1 cellular context compared by ENCODE assay signal in the genomic region with DNA sequence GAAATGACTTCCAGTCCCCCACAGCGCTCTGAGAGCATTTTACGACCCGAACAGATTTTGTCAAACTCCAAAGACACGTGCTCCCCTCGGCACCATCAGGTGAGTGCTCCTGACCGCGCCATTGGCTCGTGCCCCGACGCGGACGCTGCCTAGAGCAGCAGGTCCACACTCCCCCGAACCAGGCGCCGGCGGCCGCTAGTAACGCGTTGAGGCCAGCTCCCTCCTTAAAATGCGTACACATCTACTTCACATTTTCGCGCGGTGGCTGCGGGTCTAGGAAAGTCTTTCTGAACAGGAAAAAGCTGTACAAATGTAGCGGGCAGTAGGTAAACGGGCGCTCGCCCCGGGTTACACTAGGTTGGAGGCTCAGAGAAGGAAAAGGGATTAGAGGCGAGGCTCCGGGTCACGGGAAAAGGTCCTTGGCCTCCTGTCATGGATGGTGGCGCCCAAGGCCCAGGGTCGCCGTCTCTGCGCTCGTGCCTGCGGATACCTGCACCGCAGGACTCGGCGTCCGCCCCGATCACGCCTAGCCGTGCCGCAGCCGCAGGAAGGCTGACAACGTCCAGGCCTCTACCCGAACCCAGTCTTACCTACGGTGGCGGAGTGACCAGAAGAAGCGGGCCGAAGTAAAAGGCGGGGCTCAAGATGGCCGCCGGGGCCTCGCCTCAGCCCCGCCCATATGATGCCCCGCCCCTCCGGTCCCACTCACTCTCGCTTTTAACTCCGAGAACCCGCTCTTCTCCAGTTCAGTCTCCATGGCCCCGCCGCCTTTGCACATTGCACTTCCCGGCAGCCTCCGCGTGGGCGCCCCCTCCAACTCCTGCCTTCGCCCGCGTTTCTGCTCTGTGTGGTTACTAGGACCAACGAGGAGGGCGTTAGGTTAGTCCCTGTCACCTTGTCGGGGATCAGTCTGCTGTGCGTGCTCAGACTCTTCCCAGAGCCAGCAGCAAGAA.
TF ChIP-seq lines count a peak whose summit lies in the region.

A gene with protein sequence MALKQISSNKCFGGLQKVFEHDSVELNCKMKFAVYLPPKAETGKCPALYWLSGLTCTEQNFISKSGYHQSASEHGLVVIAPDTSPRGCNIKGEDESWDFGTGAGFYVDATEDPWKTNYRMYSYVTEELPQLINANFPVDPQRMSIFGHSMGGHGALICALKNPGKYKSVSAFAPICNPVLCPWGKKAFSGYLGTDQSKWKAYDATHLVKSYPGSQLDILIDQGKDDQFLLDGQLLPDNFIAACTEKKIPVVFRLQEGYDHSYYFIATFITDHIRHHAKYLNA (minus strand): TSS at position 647 of the 953 bp plus-strand sequence. CDS start 5,748 bp downstream, outside the sequence.

TF ChIP-seq in GM12878, 131 proteins besides CTCF, POLR2A, EP300 and RAD21 (continued from another document and continues in another):
- TF ChIP-seq, protein P1, sequence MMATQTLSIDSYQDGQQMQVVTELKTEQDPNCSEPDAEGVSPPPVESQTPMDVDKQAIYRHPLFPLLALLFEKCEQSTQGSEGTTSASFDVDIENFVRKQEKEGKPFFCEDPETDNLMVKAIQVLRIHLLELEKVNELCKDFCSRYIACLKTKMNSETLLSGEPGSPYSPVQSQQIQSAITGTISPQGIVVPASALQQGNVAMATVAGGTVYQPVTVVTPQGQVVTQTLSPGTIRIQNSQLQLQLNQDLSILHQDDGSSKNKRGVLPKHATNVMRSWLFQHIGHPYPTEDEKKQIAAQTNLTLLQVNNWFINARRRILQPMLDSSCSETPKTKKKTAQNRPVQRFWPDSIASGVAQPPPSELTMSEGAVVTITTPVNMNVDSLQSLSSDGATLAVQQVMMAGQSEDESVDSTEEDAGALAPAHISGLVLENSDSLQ (IDR thresholded peaks at IDR 0.05): no peak
- TF ChIP-seq, protein P2, sequence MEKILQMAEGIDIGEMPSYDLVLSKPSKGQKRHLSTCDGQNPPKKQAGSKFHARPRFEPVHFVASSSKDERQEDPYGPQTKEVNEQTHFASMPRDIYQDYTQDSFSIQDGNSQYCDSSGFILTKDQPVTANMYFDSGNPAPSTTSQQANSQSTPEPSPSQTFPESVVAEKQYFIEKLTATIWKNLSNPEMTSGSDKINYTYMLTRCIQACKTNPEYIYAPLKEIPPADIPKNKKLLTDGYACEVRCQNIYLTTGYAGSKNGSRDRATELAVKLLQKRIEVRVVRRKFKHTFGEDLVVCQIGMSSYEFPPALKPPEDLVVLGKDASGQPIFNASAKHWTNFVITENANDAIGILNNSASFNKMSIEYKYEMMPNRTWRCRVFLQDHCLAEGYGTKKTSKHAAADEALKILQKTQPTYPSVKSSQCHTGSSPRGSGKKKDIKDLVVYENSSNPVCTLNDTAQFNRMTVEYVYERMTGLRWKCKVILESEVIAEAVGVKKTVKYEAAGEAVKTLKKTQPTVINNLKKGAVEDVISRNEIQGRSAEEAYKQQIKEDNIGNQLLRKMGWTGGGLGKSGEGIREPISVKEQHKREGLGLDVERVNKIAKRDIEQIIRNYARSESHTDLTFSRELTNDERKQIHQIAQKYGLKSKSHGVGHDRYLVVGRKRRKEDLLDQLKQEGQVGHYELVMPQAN (conservative IDR thresholded peaks at IDR 0.05): peak; percentile 68; the same call in 1 of the 2 replicates
- TF ChIP-seq PAX5 (IDR thresholded peaks at IDR 0.05; ENCODE audit: borderline replicate concordance, low read depth, low read length) (peak; percentile 55; the same call in 1 of the 2 replicates), CREM (IDR thresholded peaks at IDR 0.05; ENCODE audit: low read depth) (peak; percentile 21; the same call in 1 of the 2 replicates), IKZF2 (IDR thresholded peaks at IDR 0.05) (no peak; a peak in 2 of 4 replicates), TCF12 (IDR thresholded peaks at IDR 0.05; ENCODE audit: low read depth, low read length) (no peak), HDAC2 (IDR thresholded peaks at IDR 0.05) (no peak), ZSCAN29 (IDR thresholded peaks at IDR 0.05) (no peak), CBFB (IDR thresholded peaks at IDR 0.05; ENCODE audit: low read depth) (no peak; the same call in none of the 2 replicates), SIX5 (IDR thresholded peaks at IDR 0.05; ENCODE audit: low read depth, low read length, severe bottlenecking) (no peak), SUZ12 (IDR thresholded peaks at IDR 0.05; ENCODE audit: unreplicated experiment) (no peak), PML (IDR thresholded peaks at IDR 0.05; ENCODE audit: low read length) (no peak; the same call in 1 of the 2 replicates), SRF (IDR thresholded peaks at IDR 0.05; ENCODE audit: low read depth in 2 of 2, low read length in 2 of 2) (no peak), ATF7 (IDR thresholded peaks at IDR 0.05; ENCODE audit: low read depth) (no peak), MYC (IDR thresholded peaks at IDR 0.05; ENCODE audit: insufficient read depth, insufficient read length, insufficient replicate concordance, low read length, severe bottlenecking) (no peak), NFXL1 (IDR thresholded peaks at IDR 0.05; ENCODE audit: borderline replicate concordance) (no peak), STAT3 (IDR thresholded peaks at IDR 0.05; ENCODE audit: low read depth, low read length) (no peak), BACH1 (IDR thresholded peaks at IDR 0.05; ENCODE audit: borderline replicate concordance) (peak; percentile 71), BCL11A (IDR thresholded peaks at IDR 0.05; ENCODE audit: low read depth, low read length) (no peak), JUND (IDR thresholded peaks at IDR 0.05; ENCODE audit: low read depth, low read length) (no peak), FOS (IDR thresholded peaks at IDR 0.05; ENCODE audit: borderline replicate concordance, extremely low read depth, insufficient read length) (peak; percentile 20), NFIC (IDR thresholded peaks at IDR 0.05; ENCODE audit: low read depth, low read length) (no peak), ASH2L (IDR thresholded peaks at IDR 0.05; ENCODE audit: borderline replicate concordance, low read depth) (no peak), ETV6 (conservative IDR thresholded peaks at IDR 0.05 in 1 of 2, IDR thresholded peaks at IDR 0.05 in 1 of 2; ENCODE audit: borderline replicate concordance in 1 of 2, low read depth in 1 of 2) (no peak)
- TF ChIP-seq, protein P3, sequence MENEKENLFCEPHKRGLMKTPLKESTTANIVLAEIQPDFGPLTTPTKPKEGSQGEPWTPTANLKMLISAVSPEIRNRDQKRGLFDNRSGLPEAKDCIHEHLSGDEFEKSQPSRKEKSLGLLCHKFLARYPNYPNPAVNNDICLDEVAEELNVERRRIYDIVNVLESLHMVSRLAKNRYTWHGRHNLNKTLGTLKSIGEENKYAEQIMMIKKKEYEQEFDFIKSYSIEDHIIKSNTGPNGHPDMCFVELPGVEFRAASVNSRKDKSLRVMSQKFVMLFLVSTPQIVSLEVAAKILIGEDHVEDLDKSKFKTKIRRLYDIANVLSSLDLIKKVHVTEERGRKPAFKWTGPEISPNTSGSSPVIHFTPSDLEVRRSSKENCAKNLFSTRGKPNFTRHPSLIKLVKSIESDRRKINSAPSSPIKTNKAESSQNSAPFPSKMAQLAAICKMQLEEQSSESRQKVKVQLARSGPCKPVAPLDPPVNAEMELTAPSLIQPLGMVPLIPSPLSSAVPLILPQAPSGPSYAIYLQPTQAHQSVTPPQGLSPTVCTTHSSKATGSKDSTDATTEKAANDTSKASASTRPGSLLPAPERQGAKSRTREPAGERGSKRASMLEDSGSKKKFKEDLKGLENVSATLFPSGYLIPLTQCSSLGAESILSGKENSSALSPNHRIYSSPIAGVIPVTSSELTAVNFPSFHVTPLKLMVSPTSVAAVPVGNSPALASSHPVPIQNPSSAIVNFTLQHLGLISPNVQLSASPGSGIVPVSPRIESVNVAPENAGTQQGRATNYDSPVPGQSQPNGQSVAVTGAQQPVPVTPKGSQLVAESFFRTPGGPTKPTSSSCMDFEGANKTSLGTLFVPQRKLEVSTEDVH (IDR thresholded peaks at IDR 0.05; ENCODE audit: low read depth, partially characterized antibody): no peak
- TF ChIP-seq, protein P4, sequence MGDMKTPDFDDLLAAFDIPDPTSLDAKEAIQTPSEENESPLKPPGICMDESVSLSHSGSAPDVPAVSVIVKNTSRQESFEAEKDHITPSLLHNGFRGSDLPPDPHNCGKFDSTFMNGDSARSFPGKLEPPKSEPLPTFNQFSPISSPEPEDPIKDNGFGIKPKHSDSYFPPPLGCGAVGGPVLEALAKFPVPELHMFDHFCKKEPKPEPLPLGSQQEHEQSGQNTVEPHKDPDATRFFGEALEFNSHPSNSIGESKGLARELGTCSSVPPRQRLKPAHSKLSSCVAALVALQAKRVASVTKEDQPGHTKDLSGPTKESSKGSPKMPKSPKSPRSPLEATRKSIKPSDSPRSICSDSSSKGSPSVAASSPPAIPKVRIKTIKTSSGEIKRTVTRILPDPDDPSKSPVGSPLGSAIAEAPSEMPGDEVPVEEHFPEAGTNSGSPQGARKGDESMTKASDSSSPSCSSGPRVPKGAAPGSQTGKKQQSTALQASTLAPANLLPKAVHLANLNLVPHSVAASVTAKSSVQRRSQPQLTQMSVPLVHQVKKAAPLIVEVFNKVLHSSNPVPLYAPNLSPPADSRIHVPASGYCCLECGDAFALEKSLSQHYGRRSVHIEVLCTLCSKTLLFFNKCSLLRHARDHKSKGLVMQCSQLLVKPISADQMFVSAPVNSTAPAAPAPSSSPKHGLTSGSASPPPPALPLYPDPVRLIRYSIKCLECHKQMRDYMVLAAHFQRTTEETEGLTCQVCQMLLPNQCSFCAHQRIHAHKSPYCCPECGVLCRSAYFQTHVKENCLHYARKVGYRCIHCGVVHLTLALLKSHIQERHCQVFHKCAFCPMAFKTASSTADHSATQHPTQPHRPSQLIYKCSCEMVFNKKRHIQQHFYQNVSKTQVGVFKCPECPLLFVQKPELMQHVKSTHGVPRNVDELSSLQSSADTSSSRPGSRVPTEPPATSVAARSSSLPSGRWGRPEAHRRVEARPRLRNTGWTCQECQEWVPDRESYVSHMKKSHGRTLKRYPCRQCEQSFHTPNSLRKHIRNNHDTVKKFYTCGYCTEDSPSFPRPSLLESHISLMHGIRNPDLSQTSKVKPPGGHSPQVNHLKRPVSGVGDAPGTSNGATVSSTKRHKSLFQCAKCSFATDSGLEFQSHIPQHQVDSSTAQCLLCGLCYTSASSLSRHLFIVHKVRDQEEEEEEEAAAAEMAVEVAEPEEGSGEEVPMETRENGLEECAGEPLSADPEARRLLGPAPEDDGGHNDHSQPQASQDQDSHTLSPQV (IDR thresholded peaks at IDR 0.05): no peak
- TF ChIP-seq, protein P5, sequence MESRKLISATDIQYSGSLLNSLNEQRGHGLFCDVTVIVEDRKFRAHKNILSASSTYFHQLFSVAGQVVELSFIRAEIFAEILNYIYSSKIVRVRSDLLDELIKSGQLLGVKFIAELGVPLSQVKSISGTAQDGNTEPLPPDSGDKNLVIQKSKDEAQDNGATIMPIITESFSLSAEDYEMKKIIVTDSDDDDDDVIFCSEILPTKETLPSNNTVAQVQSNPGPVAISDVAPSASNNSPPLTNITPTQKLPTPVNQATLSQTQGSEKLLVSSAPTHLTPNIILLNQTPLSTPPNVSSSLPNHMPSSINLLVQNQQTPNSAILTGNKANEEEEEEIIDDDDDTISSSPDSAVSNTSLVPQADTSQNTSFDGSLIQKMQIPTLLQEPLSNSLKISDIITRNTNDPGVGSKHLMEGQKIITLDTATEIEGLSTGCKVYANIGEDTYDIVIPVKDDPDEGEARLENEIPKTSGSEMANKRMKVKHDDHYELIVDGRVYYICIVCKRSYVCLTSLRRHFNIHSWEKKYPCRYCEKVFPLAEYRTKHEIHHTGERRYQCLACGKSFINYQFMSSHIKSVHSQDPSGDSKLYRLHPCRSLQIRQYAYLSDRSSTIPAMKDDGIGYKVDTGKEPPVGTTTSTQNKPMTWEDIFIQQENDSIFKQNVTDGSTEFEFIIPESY (IDR thresholded peaks at IDR 0.05): no peak
- TF ChIP-seq, protein P6, sequence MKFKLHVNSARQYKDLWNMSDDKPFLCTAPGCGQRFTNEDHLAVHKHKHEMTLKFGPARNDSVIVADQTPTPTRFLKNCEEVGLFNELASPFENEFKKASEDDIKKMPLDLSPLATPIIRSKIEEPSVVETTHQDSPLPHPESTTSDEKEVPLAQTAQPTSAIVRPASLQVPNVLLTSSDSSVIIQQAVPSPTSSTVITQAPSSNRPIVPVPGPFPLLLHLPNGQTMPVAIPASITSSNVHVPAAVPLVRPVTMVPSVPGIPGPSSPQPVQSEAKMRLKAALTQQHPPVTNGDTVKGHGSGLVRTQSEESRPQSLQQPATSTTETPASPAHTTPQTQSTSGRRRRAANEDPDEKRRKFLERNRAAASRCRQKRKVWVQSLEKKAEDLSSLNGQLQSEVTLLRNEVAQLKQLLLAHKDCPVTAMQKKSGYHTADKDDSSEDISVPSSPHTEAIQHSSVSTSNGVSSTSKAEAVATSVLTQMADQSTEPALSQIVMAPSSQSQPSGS (IDR thresholded peaks at IDR 0.05; ENCODE audit: low read length): no peak
- TF ChIP-seq, protein P7, sequence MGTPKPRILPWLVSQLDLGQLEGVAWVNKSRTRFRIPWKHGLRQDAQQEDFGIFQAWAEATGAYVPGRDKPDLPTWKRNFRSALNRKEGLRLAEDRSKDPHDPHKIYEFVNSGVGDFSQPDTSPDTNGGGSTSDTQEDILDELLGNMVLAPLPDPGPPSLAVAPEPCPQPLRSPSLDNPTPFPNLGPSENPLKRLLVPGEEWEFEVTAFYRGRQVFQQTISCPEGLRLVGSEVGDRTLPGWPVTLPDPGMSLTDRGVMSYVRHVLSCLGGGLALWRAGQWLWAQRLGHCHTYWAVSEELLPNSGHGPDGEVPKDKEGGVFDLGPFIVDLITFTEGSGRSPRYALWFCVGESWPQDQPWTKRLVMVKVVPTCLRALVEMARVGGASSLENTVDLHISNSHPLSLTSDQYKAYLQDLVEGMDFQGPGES (IDR thresholded peaks at IDR 0.05): no peak
- TF ChIP-seq, protein P8, sequence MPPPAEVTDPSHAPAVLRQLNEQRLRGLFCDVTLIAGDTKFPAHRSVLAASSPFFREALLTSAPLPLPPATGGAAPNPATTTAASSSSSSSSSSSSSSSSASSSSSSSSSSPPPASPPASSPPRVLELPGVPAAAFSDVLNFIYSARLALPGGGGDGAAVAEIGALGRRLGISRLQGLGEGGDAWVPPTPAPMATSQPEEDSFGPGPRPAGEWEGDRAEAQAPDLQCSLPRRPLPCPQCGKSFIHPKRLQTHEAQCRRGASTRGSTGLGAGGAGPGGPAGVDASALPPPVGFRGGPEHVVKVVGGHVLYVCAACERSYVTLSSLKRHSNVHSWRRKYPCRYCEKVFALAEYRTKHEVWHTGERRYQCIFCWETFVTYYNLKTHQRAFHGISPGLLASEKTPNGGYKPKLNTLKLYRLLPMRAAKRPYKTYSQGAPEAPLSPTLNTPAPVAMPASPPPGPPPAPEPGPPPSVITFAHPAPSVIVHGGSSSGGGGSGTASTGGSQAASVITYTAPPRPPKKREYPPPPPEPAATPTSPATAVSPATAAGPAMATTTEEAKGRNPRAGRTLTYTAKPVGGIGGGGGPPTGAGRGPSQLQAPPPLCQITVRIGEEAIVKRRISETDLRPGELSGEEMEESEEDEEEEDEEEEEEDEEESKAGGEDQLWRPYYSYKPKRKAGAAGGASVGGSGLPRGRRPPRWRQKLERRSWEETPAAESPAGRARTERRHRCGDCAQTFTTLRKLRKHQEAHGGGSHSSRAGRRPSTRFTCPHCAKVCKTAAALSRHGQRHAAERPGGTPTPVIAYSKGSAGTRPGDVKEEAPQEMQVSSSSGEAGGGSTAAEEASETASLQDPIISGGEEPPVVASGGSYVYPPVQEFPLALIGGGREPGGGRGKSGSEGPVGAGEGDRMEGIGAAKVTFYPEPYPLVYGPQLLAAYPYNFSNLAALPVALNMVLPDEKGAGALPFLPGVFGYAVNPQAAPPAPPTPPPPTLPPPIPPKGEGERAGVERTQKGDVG (CRISPR knock-in tag; IDR thresholded peaks at IDR 0.05): no peak
- TF ChIP-seq, protein P9, sequence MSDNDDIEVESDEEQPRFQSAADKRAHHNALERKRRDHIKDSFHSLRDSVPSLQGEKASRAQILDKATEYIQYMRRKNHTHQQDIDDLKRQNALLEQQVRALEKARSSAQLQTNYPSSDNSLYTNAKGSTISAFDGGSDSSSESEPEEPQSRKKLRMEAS (IDR thresholded peaks at IDR 0.05; ENCODE audit: low read depth, low read length): peak; percentile 85
